Comparison of ENCODE assay signal across 15 cellular contexts in genomic region chr3:10855871-10856662, GRCh38. TPM values are rescaled to one million over a fixed set of nuclear protein-coding genes. Genes with fewer than 3 reads are reported as not detected.
DNase-seq lines count a peak whose midpoint lies in the region; ATAC-seq, FAIRE-seq and TF ChIP-seq lines count a peak whose summit lies in the region.
"Had no signal": no experiment of that assay in that cellular context is flagged by ENCODE, and none has a peak within 500 bp of the region (broad histone marks: within the 10 kb centered on the region; RNA-seq: fewer than 3 reads in every experiment).

No MANE protein-coding gene starts in this region.

- H3K27me3 Mint-ChIP-seq in astrocyte (ENCODE audit: low read depth, unreplicated experiment): peaks cover 65% of the 10 kb centered on the region
- peaks cover 59 to 71% of the 10 kb centered on the region in 2 donors for H3K27me3 Mint-ChIP-seq in effector memory CD8-positive, alpha-beta T cell

- H3K9me3 ChIP-seq in AG04450 (ENCODE audit: control insufficient read depth, insufficient read depth, low read length): no peaks in the 10 kb centered on the region
- no peaks in the 10 kb centered on the region for H3K9me3 ChIP-seq in HCT116 (ENCODE audit: control insufficient read depth in 1 of 2, insufficient read depth in 1 of 2, low read depth in 1 of 2, low read length in 2 of 2)
- peaks cover 4% of the 10 kb centered on the region for H3K9me3 ChIP-seq in astrocyte (ENCODE audit: insufficient read depth, low read depth, low read length)
- H3K9me3 ChIP-seq: right atrium auricular region had no signal

- TF ChIP-seq POLR2A in HCT116 (IDR thresholded peaks at IDR 0.05; ENCODE audit: borderline replicate concordance, extremely low read depth, insufficient read depth, insufficient read length): no peak

- POLR2A ChIA-PET in AG04450 (lab: Yijun Ruan, JAX): no interaction called here
- POLR2A ChIA-PET in HCT116 (lab: Charles Lee): no interaction called here

- no peak for FAIRE-seq in astrocyte (lab: Jason Lieb, UNC)

- H3K9ac ChIP-seq in HCT116 (ENCODE audit: low read length): no peak overlapping the region
- H3K9ac ChIP-seq in astrocyte (ENCODE audit: low read length): no peak overlapping the region
- H3K9ac ChIP-seq: BLaER1 had no signal

- H3K9me2 ChIP-seq in HCT116 (ENCODE audit: insufficient read depth): no peaks in the 10 kb centered on the region

- H4K20me1 ChIP-seq in HCT116 (ENCODE audit: insufficient read depth) (no peaks in the 10 kb centered on the region), astrocyte (ENCODE audit: insufficient read depth, low read length) (no peaks in the 10 kb centered on the region)
- H4K20me1 ChIP-seq: BLaER1 had no signal

- H3K4me1 ChIP-seq in HCT116 (ENCODE audit: control insufficient read depth in 1 of 2, insufficient read depth in 2 of 2, low read length in 2 of 2) (no peaks in the 10 kb centered on the region), astrocyte (ENCODE audit: insufficient read depth, low read length) (no peaks in the 10 kb centered on the region)
- H3K4me1 ChIP-seq: right atrium auricular region had no signal

- no TSS peak for BruUV-seq in HCT116 (replicated peaks; lab: Mats Ljungman, UMichigan)

- no peaks in the 10 kb centered on the region for H3K36me3 Mint-ChIP-seq in astrocyte (ENCODE audit: low read depth, unreplicated experiment)
- H3K36me3 Mint-ChIP-seq in effector memory CD8-positive, alpha-beta T cell (ENCODE audit: insufficient read depth): no peaks in the 10 kb centered on the region

- H3K27ac Mint-ChIP-seq in astrocyte (ENCODE audit: unreplicated experiment): no peak overlapping the region
- H3K27ac Mint-ChIP-seq in effector memory CD8-positive, alpha-beta T cell: no peak overlapping the region
- H3K27ac Mint-ChIP-seq: activated CD4-positive, alpha-beta T cell treated with anti-CD3 and anti-CD28 coated beads, Interleukin-2, amount 10 ng/mL, durations not matched to agents 7 days and 5 days had no signal

- H2AFZ ChIP-seq in HCT116 (ENCODE audit: low read depth, low read length, poor library complexity, severe bottlenecking): no peak overlapping the region
- H2AFZ ChIP-seq in astrocyte (ENCODE audit: low read depth, low read length): no peak overlapping the region

- 0 out of 2 replicates have a peak, but pooled peaks have one; percentile 9 for TF ChIP-seq RAD21 in HCT116 (IDR thresholded peaks at IDR 0.05; ENCODE audit: low read depth)

- H3K79me2 ChIP-seq in HCT116 (ENCODE audit: insufficient read depth, low read length): no peaks in the 10 kb centered on the region
- H3K79me2 ChIP-seq in astrocyte (ENCODE audit: insufficient read depth, low read length): no peaks in the 10 kb centered on the region

- H3K27ac ChIP-seq in AG04450 (ENCODE audit: low read depth, low read length): no peak overlapping the region
- H3K27ac ChIP-seq in HCT116 (ENCODE audit: low read depth, low read length): no peak overlapping the region
- no peak overlapping the region for H3K27ac ChIP-seq in astrocyte (ENCODE audit: low read depth, low read length)
- H3K27ac ChIP-seq in caudate nucleus (ENCODE audit: low read depth, low read length): no peak overlapping the region
- H3K27ac ChIP-seq: BLaER1, right atrium auricular region had no signal

- RAD21 ChIA-PET in HCT116 (lab: Charles Lee; ENCODE audit: low non-redundant PET in 1 of 2, low total read pairs in 2 of 2, uncharacterized antibody in 2 of 2, unreplicated experiment in 2 of 2): no interaction called here

- CTCF ChIA-PET in AG04450 (lab: Charles Lee): no interaction called here
- CTCF ChIA-PET in HCT116 (lab: Charles Lee): no interaction called here

- no peak overlapping the region for H3K4me2 ChIP-seq in HCT116 (ENCODE audit: low read length)
- no peak overlapping the region for H3K4me2 ChIP-seq in astrocyte (ENCODE audit: low read length)

- no peaks in the 10 kb centered on the region for H3K4me1 Mint-ChIP-seq in astrocyte (ENCODE audit: low read depth, unreplicated experiment)
- H3K4me1 Mint-ChIP-seq in effector memory CD8-positive, alpha-beta T cell (ENCODE audit: low read depth in 2 of 2): no peaks in the 10 kb centered on the region
- H3K4me1 Mint-ChIP-seq: activated CD4-positive, alpha-beta T cell treated with anti-CD3 and anti-CD28 coated beads, Interleukin-2, amount 10 ng/mL, durations not matched to agents 7 days and 5 days had no signal

- H3K4me3 Mint-ChIP-seq in astrocyte (ENCODE audit: unreplicated experiment): no peak overlapping the region
- H3K4me3 Mint-ChIP-seq in effector memory CD8-positive, alpha-beta T cell: no peak overlapping the region
- H3K4me3 Mint-ChIP-seq: activated CD4-positive, alpha-beta T cell treated with anti-CD3 and anti-CD28 coated beads, Interleukin-2, amount 10 ng/mL, durations not matched to agents 7 days and 5 days had no signal

- TF ChIP-seq CTCF in AG04450 (IDR thresholded peaks at IDR 0.05; ENCODE audit: low read depth, low read length): peak; percentile 36
- peak in 2 of 3 experiments; percentile 72 to 84; a peak in 4 of 6 replicates for TF ChIP-seq CTCF in HCT116 (IDR thresholded peaks at IDR 0.05 in 2 of 3, conservative IDR thresholded peaks at IDR 0.05 in 1 of 3; ENCODE audit: borderline replicate concordance in 1 of 3, insufficient read depth in 1 of 3, low read depth in 2 of 3, low read length in 2 of 3)
- peak; percentile 20 for TF ChIP-seq CTCF in astrocyte (IDR thresholded peaks at IDR 0.05; ENCODE audit: insufficient read depth, low read depth, low read length)

- H3K27me3 ChIP-seq in AG04450 (ENCODE audit: control insufficient read depth, insufficient read depth, low read length) (no peaks in the 10 kb centered on the region), HCT116 (ENCODE audit: insufficient read depth, low read length) (peaks cover 64% of the 10 kb centered on the region), astrocyte (ENCODE audit: insufficient read depth, low read length) (peaks cover 18% of the 10 kb centered on the region)
- H3K27me3 ChIP-seq: BLaER1, right atrium auricular region had no signal

- DNase-seq in AG04450 (ENCODE audit: low read depth, low spot score) (no peak), HCT116 (ENCODE audit: low read depth, low spot score) (peak; percentile 12), astrocyte (ENCODE audit: low read depth) (no peak), iPS-NIHi11 (ENCODE audit: low spot score) (peak; percentile 45), cortex of kidney (lab: John Stamatoyannopoulos, UW) (no peak), EL (no peak), caudate nucleus (lab: John Stamatoyannopoulos, UW) (no peak)
- DNase-seq in effector memory CD8-positive, alpha-beta T cell: no peak
- DNase-seq: activated CD4-positive, alpha-beta T cell treated with anti-CD3 and anti-CD28 coated beads, Interleukin-2, amount 10 ng/mL, durations not matched to agents 7 days and 5 days; activated naive CD4-positive, alpha-beta T cell; hypothalamus; NCI-H446 had no signal

- peaks cover 13% of the 10 kb centered on the region for H3K9me3 Mint-ChIP-seq in astrocyte (ENCODE audit: unreplicated experiment)
- no peaks in the 10 kb centered on the region for H3K9me3 Mint-ChIP-seq in effector memory CD8-positive, alpha-beta T cell
- H3K9me3 Mint-ChIP-seq: activated CD4-positive, alpha-beta T cell treated with anti-CD3 and anti-CD28 coated beads, Interleukin-2, amount 10 ng/mL, durations not matched to agents 7 days and 5 days had no signal

- H3K36me3 ChIP-seq in HCT116 (ENCODE audit: control insufficient read depth in 1 of 2, insufficient read depth in 2 of 2, low read length in 2 of 2) (no peaks in the 10 kb centered on the region), astrocyte (ENCODE audit: insufficient read depth, low read length) (no peaks in the 10 kb centered on the region)
- H3K36me3 ChIP-seq: BLaER1, right atrium auricular region had no signal

- H3K4me3 ChIP-seq in AG04450 (ENCODE audit: low read depth, low read length): no peak overlapping the region
- H3K4me3 ChIP-seq in HCT116 (replicated peaks in 1 of 2; ENCODE audit: low read depth in 1 of 2, low read length in 2 of 2): no peak overlapping the region
- H3K4me3 ChIP-seq in astrocyte (ENCODE audit: insufficient read depth, low read depth, low read length): no peak overlapping the region
- H3K4me3 ChIP-seq: BLaER1, right atrium auricular region had no signal

- intact Hi-C loops in HCT116 (cut with micrococcal nuclease): no loop called here

- ATAC-seq in HCT116: peak; percentile 82
- ATAC-seq in effector memory CD8-positive, alpha-beta T cell (replicated peaks): no peak

TF ChIP-seq in HCT116, 20 proteins besides CTCF, POLR2A, EP300 and RAD21:
- TF ChIP-seq SIN3A (IDR thresholded peaks at IDR 0.05; ENCODE audit: low read depth) (no peak), CBX3 (IDR thresholded peaks at IDR 0.05; ENCODE audit: low read depth) (peak; percentile 36; the same call in 1 of the 2 replicates), ZNF274 (IDR thresholded peaks at IDR 0.05; ENCODE audit: low read depth, low read length) (no peak), SRF (IDR thresholded peaks at IDR 0.05; ENCODE audit: low read depth) (no peak), EZH2phosphoT487 (IDR thresholded peaks at IDR 0.05; ENCODE audit: borderline replicate concordance) (no peak), ZFX (IDR thresholded peaks at IDR 0.05) (no peak)

RNA-seq across cellular contexts. Expression of gene SLC6A11, which starts 40.0 kb away (rescaled TPM):
- polyA plus RNA-seq in AG04450 (2011; rRNA removed): not detected in 2 replicates
- polyA minus RNA-seq in AG04450 (2011; rRNA and poly(A)+ RNA removed): not detected in 2 replicates
- total RNA-seq in HCT116 (2021; ENCODE audit: unreplicated experiment): not detected
- not detected in 2 replicates for polyA plus RNA-seq in HCT116 (2012)
- 0.34 and 0.36 TPM in 2 replicates for total RNA-seq in astrocyte
- total RNA-seq: activated CD4-positive, alpha-beta T cell treated with anti-CD3 and anti-CD28 coated beads, Interleukin-2, amount 10 ng/mL, durations not matched to agents 7 days and 5 days; mesenteric fat pad; right atrium auricular region had no signal

Comparison
In these comparisons a context has a peak if more than half of its experiments do, and no peak if none do; other contexts are left out.
1. DNase-seq: peak in HCT116 (single experiment) and iPS-NIHi11 (single experiment); none in AG04450 (single experiment), astrocyte (single experiment), cortex of kidney (single experiment), EL (single experiment), effector memory CD8-positive, alpha-beta T cell (0 of 3) and caudate nucleus (0 of 61).
2. CTCF ChIP-seq: peak in every context shown above with its lines; median percentile 78 in HCT116; 36 in AG04450; 20 in astrocyte.